In genomic region chr4:176668324-176668723, GRCh38 we compare ENCODE assay signal across 23 cellular contexts.
A peak's percentile ranks its signal among the peaks of the same experiment; 100 is the strongest.
DNase-seq lines count a peak whose midpoint lies in the region; ATAC-seq, FAIRE-seq and TF ChIP-seq lines count a peak whose summit lies in the region.
"Had no signal": no experiment of that assay in that cellular context is flagged by ENCODE, and none has a peak within 500 bp of the region (broad histone marks: within the 10 kb centered on the region; RNA-seq: fewer than 3 reads in every experiment).

No MANE protein-coding gene starts in this region.

- POLR2A ChIA-PET in A549 (lab: Yijun Ruan, JAX) (no interaction called here), SK-N-SH (lab: Yijun Ruan, JAX) (no interaction called here)

- H3K4me2 ChIP-seq in A549 (no peak overlapping the region), SK-N-SH (no peak overlapping the region)

- TF ChIP-seq EP300 in A549 (IDR thresholded peaks at IDR 0.05): no peak
- no peak for TF ChIP-seq EP300 in SK-N-SH (IDR thresholded peaks at IDR 0.05; ENCODE audit: borderline replicate concordance in 1 of 2, low read depth in 1 of 2, low read length in 1 of 2)

- H3K4me3 ChIP-seq in A549: no peak overlapping the region
- H3K4me3 ChIP-seq in SK-N-SH (ENCODE audit: low read depth in 2 of 2, low read length in 1 of 2): no peak overlapping the region
- H3K4me3 ChIP-seq: GM12878 had no signal

- H3K27ac ChIP-seq in A549 (no peak overlapping the region), SK-N-SH (ENCODE audit: low read depth in 2 of 2, low read length in 1 of 2) (peak overlapping the region in 1 of 2 experiments; percentile 30; a peak in 1 of 4 replicates)

- H3K36me3 ChIP-seq in SK-N-SH (replicated peaks in 1 of 2; ENCODE audit: control insufficient read depth in 1 of 2, insufficient read depth in 2 of 2, low read length in 1 of 2): peaks cover 5 to 55% of the 10 kb centered on the region in 2 experiments

- peak overlapping the region; percentile 50 for H3K4me3 Mint-ChIP-seq in HFFc6
- H3K4me3 Mint-ChIP-seq: B cell, CD14-positive monocyte had no signal

- H2AFZ ChIP-seq in SK-N-SH (ENCODE audit: low read depth): no peak overlapping the region

- H3K9me2 ChIP-seq in SK-N-SH: no peaks in the 10 kb centered on the region

- peaks cover 67% of the 10 kb centered on the region for H3K27me3 Mint-ChIP-seq in HFFc6 (ENCODE audit: insufficient read depth)
- H3K27me3 Mint-ChIP-seq: B cell had no signal

- no peaks in the 10 kb centered on the region for H3K27me3 ChIP-seq in SK-N-SH (ENCODE audit: insufficient read depth)

- H3K9me3 ChIP-seq in A549: no peaks in the 10 kb centered on the region
- H3K9me3 ChIP-seq in SK-N-SH: no peaks in the 10 kb centered on the region

- H3K4me1 ChIP-seq in A549: no peaks in the 10 kb centered on the region
- peaks cover 0 to 6% of the 10 kb centered on the region in 2 experiments; a peak in 1 of 4 replicates for H3K4me1 ChIP-seq in SK-N-SH (ENCODE audit: control insufficient read depth in 1 of 2, insufficient read depth in 2 of 2, low read depth in 1 of 2, low read length in 1 of 2)

- H3F3A ChIP-seq in SK-N-SH (replicated peaks; ENCODE audit: insufficient read depth): peaks cover 59% of the 10 kb centered on the region

- H3K79me2 ChIP-seq in SK-N-SH (ENCODE audit: insufficient read depth): peaks cover 3% of the 10 kb centered on the region; the same call in 1 of the 2 replicates

- TF ChIP-seq RAD21 in A549 (conservative IDR thresholded peaks at IDR 0.05 in 1 of 2, IDR thresholded peaks at IDR 0.05 in 1 of 2): no peak
- no peak for TF ChIP-seq RAD21 in SK-N-SH (IDR thresholded peaks at IDR 0.05; ENCODE audit: low read length)

- no peak for DNase-seq in A549 (ENCODE audit: low read depth in 1 of 2, low spot score in 1 of 2)
- DNase-seq in HFFc6: no peak
- no peak for DNase-seq in SK-N-SH
- DNase-seq in fibroblast of peridontal ligament (ENCODE audit: extremely low read depth): peak; percentile 9
- DNase-seq in NCI-H1694 treated with DMSO at 0.1 percent for 48 hours (lab: John Stamatoyannopoulos, UW): no peak
- no peak for DNase-seq in NCI-H2196 (lab: John Stamatoyannopoulos, UW; ENCODE audit: unreplicated experiment)
- no peak for DNase-seq in CD1c-positive myeloid dendritic cell (ENCODE audit: extremely low spot score)
- DNase-seq: Kasumi-1; MM.1S; NCI-H1048; NCI-H1436; NCI-H2029; NCI-H226; NCI-H510A treated with DMSO at 0.1 percent for 48 hours; NCI-H774; NK-92 treated with Interleukin-12 subunit alpha and Interleukin-12 subunit beta, amount 100 ng/mL, for 24 hours; SW 1271 had no signal

- CTCF ChIA-PET in A549 (lab: Yijun Ruan, JAX): no interaction called here
- CTCF ChIA-PET in SK-N-SH (lab: Yijun Ruan, JAX): no interaction called here

- H4K20me1 ChIP-seq in SK-N-SH (ENCODE audit: insufficient read depth): no peaks in the 10 kb centered on the region

- no peak for FAIRE-seq in A549 (lab: Jason Lieb, UNC)
- FAIRE-seq: GM12878, RCC 7860 had no signal

- peaks cover 76% of the 10 kb centered on the region for H3K4me1 Mint-ChIP-seq in HFFc6 (ENCODE audit: low read depth)
- H3K4me1 Mint-ChIP-seq: B cell, CD14-positive monocyte had no signal

- peak overlapping the region; percentile 77 for H3K27ac Mint-ChIP-seq in HFFc6
- H3K27ac Mint-ChIP-seq: B cell, CD14-positive monocyte had no signal

- ATAC-seq in A549 (no peak), HG02571 (IDR thresholded peaks at IDR 0.05; ENCODE audit: unreplicated experiment) (no peak)
- ATAC-seq: GM12878, Right ventricle myocardium inferior had no signal

- H3K9me3 Mint-ChIP-seq in HFFc6: peaks cover 46% of the 10 kb centered on the region

- no peak for TF ChIP-seq CTCF in A549 (IDR thresholded peaks at IDR 0.05)
- TF ChIP-seq CTCF in HFFc6 (IDR thresholded peaks at IDR 0.05): no peak
- TF ChIP-seq CTCF in SK-N-SH (IDR thresholded peaks at IDR 0.05): no peak

- no peak overlapping the region for H3K9ac ChIP-seq in SK-N-SH

- WGBS in A549 (ENCODE audit: missing lambda C conversion rate): 64% methylated on average over 2 of the region's 2 CpGs
- WGBS in SK-N-SH (ENCODE audit: low lambda C conversion rate): 19% methylated on average over 2 of the region's 2 CpGs

- no peak for TF ChIP-seq POLR2A in A549 (IDR thresholded peaks at IDR 0.05; ENCODE audit: low read length)

- peaks cover 83% of the 10 kb centered on the region for H3K36me3 Mint-ChIP-seq in HFFc6 (ENCODE audit: low read depth)
- H3K36me3 Mint-ChIP-seq: CD14-positive monocyte had no signal

TF ChIP-seq in A549, 52 proteins besides CTCF, POLR2A, EP300 and RAD21:
- TF ChIP-seq SREBF2 (IDR thresholded peaks at IDR 0.05) (no peak), NR3C1 (IDR thresholded peaks at IDR 0.05) (no peak), REST (IDR thresholded peaks at IDR 0.05) (peak; percentile 69)

TF ChIP-seq in SK-N-SH, 30 proteins besides CTCF, POLR2A, EP300 and RAD21:
- TF ChIP-seq FOXM1 (IDR thresholded peaks at IDR 0.05; ENCODE audit: low read depth): no peak
- TF ChIP-seq GABPA (IDR thresholded peaks at IDR 0.05; ENCODE audit: low read depth): no peak
- TF ChIP-seq POLR2AphosphoS5 (IDR thresholded peaks at IDR 0.05; ENCODE audit: low read depth, low read length): no peak
- TF ChIP-seq REST (IDR thresholded peaks at IDR 0.05; ENCODE audit: low read depth, low read length): peak; percentile 90
- no peak for TF ChIP-seq SMC3 (IDR thresholded peaks at IDR 0.05; ENCODE audit: low read depth, low read length)
- TF ChIP-seq FOSL2 (IDR thresholded peaks at IDR 0.05; ENCODE audit: borderline replicate concordance, low read depth): no peak
- TF ChIP-seq FOXJ3 (CRISPR knock-in tag; IDR thresholded peaks at IDR 0.05): no peak
- TF ChIP-seq IRF3 (IDR thresholded peaks at IDR 0.05; ENCODE audit: low read depth, low read length): no peak
TF ChIP-seq in SK-N-SH: peak in this region for 1.

Comparison
In these comparisons a context has a peak if more than half of its experiments do, and no peak if none do; other contexts are left out.
1. Of the 12 proteins assayed by ChIP-seq in both A549 and SK-N-SH: peak only in A549: none; only in SK-N-SH: none; in both: REST; in neither: 11.